In the genomic region with DNA sequence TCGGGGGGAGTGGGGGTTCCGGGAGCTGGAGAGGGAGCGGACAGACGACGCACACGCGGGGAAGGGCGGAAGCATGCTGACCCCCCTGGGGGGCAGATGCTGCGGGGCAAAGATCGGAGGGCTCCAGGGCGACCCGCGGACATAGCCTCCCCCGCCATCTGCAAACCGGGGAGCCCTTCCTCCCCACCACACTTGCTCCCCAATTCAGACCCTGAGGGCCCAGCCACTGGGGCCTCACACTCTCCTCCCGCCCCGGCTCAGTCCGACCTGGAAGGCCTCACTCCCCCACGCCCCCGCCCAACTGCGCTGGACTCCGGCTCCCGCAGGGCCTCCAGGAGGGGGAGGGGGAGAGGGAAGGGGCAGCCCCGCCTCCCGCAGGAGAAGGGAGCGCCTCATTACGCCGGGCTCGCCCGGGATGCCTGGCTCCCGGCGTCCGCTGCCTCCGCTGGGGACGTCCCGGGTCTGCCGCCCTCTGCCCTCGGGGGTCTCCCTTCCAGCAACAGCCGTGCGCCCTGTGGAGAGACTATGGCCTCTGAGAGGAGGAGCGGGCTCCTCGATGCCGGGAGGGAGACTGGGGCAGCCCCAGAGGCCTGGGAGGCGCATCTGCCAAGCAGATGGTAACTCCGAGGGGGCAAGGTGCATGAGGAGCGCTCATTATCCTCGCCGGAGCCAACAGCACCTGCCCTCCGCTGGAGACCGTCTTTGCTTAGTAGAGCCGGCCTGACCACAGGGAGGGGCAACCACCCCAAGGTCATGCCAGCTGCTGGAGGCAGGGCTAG, we compare ENCODE assay signal across 1 cellular context.
TF ChIP-seq lines count a peak whose summit lies in the region.

No MANE protein-coding gene starts in this region.

TF ChIP-seq in GM23338, 12 proteins besides CTCF, POLR2A, EP300 and RAD21 (continued from another document):
- TF ChIP-seq ZNF462 (CRISPR knock-in tag; IDR thresholded peaks at IDR 0.05), result no peak
